Comparison of ENCODE assay signal across 19 cellular contexts in the genomic region with DNA sequence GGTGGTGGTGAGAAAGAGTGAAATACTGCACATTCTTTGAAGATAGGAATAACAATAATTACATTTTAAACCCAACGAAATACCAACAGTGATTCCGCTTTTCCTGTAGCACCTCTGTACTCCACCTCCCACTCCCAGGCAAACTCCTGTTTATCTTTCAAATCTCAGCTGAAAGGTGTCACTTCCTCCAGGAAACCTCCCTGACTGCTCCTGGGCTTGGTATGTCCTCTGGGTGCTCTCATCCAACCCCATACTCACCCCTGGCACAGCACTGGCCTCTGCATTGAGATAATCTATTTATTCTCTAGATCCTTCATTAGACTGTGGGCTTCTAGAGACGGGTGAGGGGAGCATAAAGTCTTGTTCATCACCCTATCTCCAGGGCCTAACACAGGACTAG.
DNase-seq lines count a peak whose midpoint lies in the region; FAIRE-seq and TF ChIP-seq lines count a peak whose summit lies in the region.
"Had no signal": no experiment of that assay in that cellular context is flagged by ENCODE, and none has a peak within 500 bp of the region (broad histone marks: within the 10 kb centered on the region; RNA-seq: fewer than 3 reads in every experiment).

No MANE protein-coding gene starts in this region.

- TF ChIP-seq POLR2A in suprapubic skin (IDR thresholded peaks at IDR 0.05): no peak

- TF ChIP-seq CTCF in chondrocyte (IDR thresholded peaks at IDR 0.05): no peak
- TF ChIP-seq CTCF in keratinocyte (optimal IDR thresholded peaks at IDR 0.05 in 1 of 3, IDR thresholded peaks at IDR 0.05 in 1 of 3, conservative IDR thresholded peaks at IDR 0.05 in 1 of 3; ENCODE audit: extremely low read depth in 1 of 3, insufficient read depth in 2 of 3, low read length in 3 of 3): no peak
- TF ChIP-seq CTCF in suprapubic skin (IDR thresholded peaks at IDR 0.05): no peak
- no peak for TF ChIP-seq CTCF in nephron progenitor cell (IDR thresholded peaks at IDR 0.05)
- no peak for TF ChIP-seq CTCF in GM10248 (IDR thresholded peaks at IDR 0.05; ENCODE audit: control extremely low read depth, extremely low read depth, low read depth, missing control alignments)

- WGBS in suprapubic skin: 90% methylated on average over 3 of the region's 3 CpGs

- H3K27ac ChIP-seq in keratinocyte (ENCODE audit: control insufficient read depth, insufficient read depth, low read length) (peak overlapping the region; percentile 45), suprapubic skin (peak overlapping the region; percentile 10)

- POLR2A ChIA-PET in GM10248 (lab: Yijun Ruan, JAX): no interaction called here

- dilution Hi-C loops in keratinocyte (cut with MboI; ENCODE audit: extremely low pct_ligation_motif_present, low sequenced_read_pairs): no loop called here

- peak overlapping the region; percentile 26 for H3K27ac Mint-ChIP-seq in activated naive CD4-positive, alpha-beta T cell treated with anti-CD3 and anti-CD28 coated beads, Interleukin-2, amount 50 U/mL, for 24 hours
- no peak overlapping the region for H3K27ac Mint-ChIP-seq in activated naive CD4-positive, alpha-beta T cell treated with anti-CD3 and anti-CD28 coated beads, Interleukin-2, amount 10 ng/mL, durations not matched to agents 7 days and 5 days
- H3K27ac Mint-ChIP-seq in chondrocyte (ENCODE audit: unreplicated experiment): peak overlapping the region; percentile 57
- no peak overlapping the region for H3K27ac Mint-ChIP-seq in nephron progenitor cell

- H3K4me3 Mint-ChIP-seq in activated naive CD4-positive, alpha-beta T cell treated with anti-CD3 and anti-CD28 coated beads, Interleukin-2, amount 50 U/mL, for 24 hours: no peak overlapping the region
- no peak overlapping the region for H3K4me3 Mint-ChIP-seq in activated naive CD4-positive, alpha-beta T cell treated with anti-CD3 and anti-CD28 coated beads, Interleukin-2, amount 10 ng/mL, durations not matched to agents 7 days and 5 days
- H3K4me3 Mint-ChIP-seq in chondrocyte (ENCODE audit: unreplicated experiment): no peak overlapping the region
- H3K4me3 Mint-ChIP-seq in nephron progenitor cell: no peak overlapping the region
- H3K4me3 Mint-ChIP-seq: CD4-positive, CD25-positive, alpha-beta regulatory T cell had no signal

- peak overlapping the region; percentile 41 for H3K4me2 ChIP-seq in keratinocyte (ENCODE audit: control insufficient read depth, extremely low read depth, insufficient read depth, low read depth, low read length)

- H3K4me3 ChIP-seq in keratinocyte (ENCODE audit: control insufficient read depth in 2 of 3, extremely low read depth in 1 of 3, insufficient read depth in 2 of 3, low read depth in 1 of 3, low read length in 3 of 3) (no peak overlapping the region), suprapubic skin (no peak overlapping the region)
- H3K4me3 ChIP-seq: K562 had no signal

- no peaks in the 10 kb centered on the region for H3K4me1 Mint-ChIP-seq in activated naive CD4-positive, alpha-beta T cell treated with anti-CD3 and anti-CD28 coated beads, Interleukin-2, amount 50 U/mL, for 24 hours
- no peaks in the 10 kb centered on the region for H3K4me1 Mint-ChIP-seq in activated naive CD4-positive, alpha-beta T cell treated with anti-CD3 and anti-CD28 coated beads, Interleukin-2, amount 10 ng/mL, durations not matched to agents 7 days and 5 days
- H3K4me1 Mint-ChIP-seq in chondrocyte (ENCODE audit: low read depth) (no peaks in the 10 kb centered on the region), nephron progenitor cell (peaks cover 9% of the 10 kb centered on the region)
- H3K4me1 Mint-ChIP-seq: CD4-positive, CD25-positive, alpha-beta regulatory T cell had no signal

- H3K4me1 ChIP-seq in keratinocyte (ENCODE audit: control insufficient read depth, extremely low read depth, insufficient read depth, low read length): peaks cover 30% of the 10 kb centered on the region
- no peaks in the 10 kb centered on the region for H3K4me1 ChIP-seq in suprapubic skin
- H3K4me1 ChIP-seq: BE2C, Caco-2 had no signal

- TF ChIP-seq EP300 in suprapubic skin (IDR thresholded peaks at IDR 0.05): no peak

- H4K20me1 ChIP-seq in keratinocyte (ENCODE audit: control insufficient read depth, extremely low read depth, insufficient read depth, low read length): peaks cover 2% of the 10 kb centered on the region

- peak overlapping the region; percentile 37 for H3K9ac ChIP-seq in keratinocyte (ENCODE audit: control insufficient read depth, extremely low read depth, insufficient read depth, low read length)

- CTCF ChIA-PET in activated naive CD4-positive, alpha-beta T cell treated with anti-CD3 and anti-CD28 coated beads, Interleukin-2, amount 10 ng/mL, durations not matched to agents 7 days and 5 days (lab: Charles Lee): interaction anchor here (1.4 kb wide), 1 partner anchor 177 kb away, joined by 3 read pairs; no protein-coding TSS in a partner anchor
- CTCF ChIA-PET in GM10248 (lab: Yijun Ruan, JAX): no interaction called here

- H3K27me3 ChIP-seq in keratinocyte (ENCODE audit: control insufficient read depth, extremely low read depth, insufficient read depth, low read length) (no peaks in the 10 kb centered on the region), suprapubic skin (no peaks in the 10 kb centered on the region)
- H3K27me3 ChIP-seq: BE2C had no signal

- H3K9me3 ChIP-seq in keratinocyte (ENCODE audit: control insufficient read depth, low read depth, low read length) (peaks cover 6% of the 10 kb centered on the region), suprapubic skin (no peaks in the 10 kb centered on the region)
- H3K9me3 ChIP-seq: BE2C, Caco-2 had no signal

- H3K27me3 Mint-ChIP-seq in activated naive CD4-positive, alpha-beta T cell treated with anti-CD3 and anti-CD28 coated beads, Interleukin-2, amount 50 U/mL, for 24 hours: peaks cover 1% of the 10 kb centered on the region
- H3K27me3 Mint-ChIP-seq in activated naive CD4-positive, alpha-beta T cell treated with anti-CD3 and anti-CD28 coated beads, Interleukin-2, amount 10 ng/mL, durations not matched to agents 7 days and 5 days: no peaks in the 10 kb centered on the region
- H3K27me3 Mint-ChIP-seq in chondrocyte (ENCODE audit: low read depth) (no peaks in the 10 kb centered on the region), nephron progenitor cell (ENCODE audit: low read depth, poor library complexity) (peaks cover 7% of the 10 kb centered on the region)

- FAIRE-seq in keratinocyte (lab: Jason Lieb, UNC): no peak
- FAIRE-seq: GM12892, GM18507, H1, K562 had no signal

- H3K36me3 ChIP-seq in keratinocyte (ENCODE audit: control insufficient read depth in 2 of 2, extremely low read depth in 1 of 2, insufficient read depth in 2 of 2, low read length in 2 of 2) (peaks cover 54 to 58% of the 10 kb centered on the region in 2 experiments), suprapubic skin (peaks cover 97% of the 10 kb centered on the region)
- H3K36me3 ChIP-seq: BE2C had no signal

- no peak overlapping the region for H2AFZ ChIP-seq in keratinocyte (ENCODE audit: control insufficient read depth, low read length)

- no peaks in the 10 kb centered on the region for H3K79me2 ChIP-seq in keratinocyte (ENCODE audit: control insufficient read depth, insufficient read depth, low read length)

- no peaks in the 10 kb centered on the region for H3K36me3 Mint-ChIP-seq in activated naive CD4-positive, alpha-beta T cell treated with anti-CD3 and anti-CD28 coated beads, Interleukin-2, amount 50 U/mL, for 24 hours
- H3K36me3 Mint-ChIP-seq in activated naive CD4-positive, alpha-beta T cell treated with anti-CD3 and anti-CD28 coated beads, Interleukin-2, amount 10 ng/mL, durations not matched to agents 7 days and 5 days: no peaks in the 10 kb centered on the region
- H3K36me3 Mint-ChIP-seq in chondrocyte (ENCODE audit: low read depth): peaks cover 46% of the 10 kb centered on the region
- H3K36me3 Mint-ChIP-seq in nephron progenitor cell (ENCODE audit: low read depth): peaks cover 8% of the 10 kb centered on the region
- H3K36me3 Mint-ChIP-seq: CD4-positive, CD25-positive, alpha-beta regulatory T cell had no signal

- no peaks in the 10 kb centered on the region for H3K9me3 Mint-ChIP-seq in activated naive CD4-positive, alpha-beta T cell treated with anti-CD3 and anti-CD28 coated beads, Interleukin-2, amount 50 U/mL, for 24 hours
- no peaks in the 10 kb centered on the region for H3K9me3 Mint-ChIP-seq in activated naive CD4-positive, alpha-beta T cell treated with anti-CD3 and anti-CD28 coated beads, Interleukin-2, amount 10 ng/mL, durations not matched to agents 7 days and 5 days
- no peaks in the 10 kb centered on the region for H3K9me3 Mint-ChIP-seq in chondrocyte (ENCODE audit: low read depth)
- H3K9me3 Mint-ChIP-seq in nephron progenitor cell: peaks cover 3% of the 10 kb centered on the region
- H3K9me3 Mint-ChIP-seq: CD4-positive, CD25-positive, alpha-beta regulatory T cell had no signal

- no peak for DNase-seq in activated naive CD4-positive, alpha-beta T cell treated with anti-CD3 and anti-CD28 coated beads, Interleukin-2, amount 10 ng/mL, durations not matched to agents 7 days and 5 days
- DNase-seq in chondrocyte (ENCODE audit: low spot score): no peak
- no peak for DNase-seq in keratinocyte (ENCODE audit: low read depth, low spot score)
- no peak for DNase-seq in suprapubic skin (ENCODE audit: low spot score in 2 of 2)
- no peak for DNase-seq in nephron progenitor cell
- no peak for DNase-seq in D341Med (ENCODE audit: low spot score)
- DNase-seq in GM10248 (ENCODE audit: extremely low spot score): no peak
- DNase-seq: 8988T; BE2C; Caco-2; CD4-positive, CD25-positive, alpha-beta regulatory T cell; NCI-H1105 treated with DMSO at 0.1 percent for 48 hours; NCI-H1694; OCI-M1 had no signal

- H3K9me1 ChIP-seq in keratinocyte (ENCODE audit: control insufficient read depth, extremely low read depth, insufficient read depth, low read length): no peaks in the 10 kb centered on the region

Comparison
In these comparisons a context has a peak if more than half of its experiments do, and no peak if none do; other contexts are left out.
1. H3K27ac Mint-ChIP-seq: peak in activated naive CD4-positive, alpha-beta T cell treated with anti-CD3 and anti-CD28 coated beads, Interleukin-2, amount 50 U/mL, for 24 hours (single experiment) and chondrocyte (single experiment); none in activated naive CD4-positive, alpha-beta T cell treated with anti-CD3 and anti-CD28 coated beads, Interleukin-2, amount 10 ng/mL, durations not matched to agents 7 days and 5 days (single experiment) and nephron progenitor cell (single experiment).